Comparison of ENCODE assay signal across 26 cellular contexts in genomic region chr16:73190688-73191087, GRCh38.
"Had no signal": no experiment of that assay in that cellular context is flagged by ENCODE, and none has a peak within 500 bp of the region (broad histone marks: within the 10 kb centered on the region; RNA-seq: fewer than 3 reads in every experiment).

No MANE protein-coding gene starts in this region.

- H3K4me1 Mint-ChIP-seq: immature natural killer cell; naive thymus-derived CD8-positive, alpha-beta T cell had no signal

- H3K9me3 ChIP-seq: left lung, lower lobe of right lung, right atrium auricular region, right lobe of liver, stomach, thoracic aorta, tibial nerve, uterus had no signal

- H3K27ac Mint-ChIP-seq: immature natural killer cell, nephron, progenitor cell of endocrine pancreas, type B pancreatic cell had no signal

- H3K4me3 Mint-ChIP-seq: immature natural killer cell; naive thymus-derived CD8-positive, alpha-beta T cell; nephron; stimulated activated memory B cell treated with anti-CD40 and anti-IgM and Interleukin-4, amounts not matched to agents 10 μg/mL and 1 μg/mL and 100 μg/mL, for 72 hours; type B pancreatic cell had no signal

- H3K36me3 Mint-ChIP-seq: immature natural killer cell; naive thymus-derived CD8-positive, alpha-beta T cell; stimulated activated memory B cell treated with anti-CD40 and anti-IgM and Interleukin-4, amounts not matched to agents 10 μg/mL and 1 μg/mL and 100 μg/mL, for 72 hours; type B pancreatic cell had no signal

- H3K27ac ChIP-seq: left lung, lower lobe of right lung, ovary, right atrium auricular region, right lobe of liver, stomach, thoracic aorta, tibial nerve, uterus had no signal

- H3K27me3 ChIP-seq: left lung, ovary, right atrium auricular region, right lobe of liver, tibial nerve, uterus had no signal

- H3K4me1 ChIP-seq: left lung, lower lobe of right lung, right atrium auricular region, right lobe of liver, stomach, tibial nerve, uterus had no signal

- DNase-seq: hippocampal formation; immature natural killer cell; kidney; left colon; left lung; lower lobe of right lung; mammary epithelial cell; mesenchymal stem cell; naive thymus-derived CD8-positive, alpha-beta T cell; ovary; right lobe of liver; stimulated activated CD4-positive, alpha-beta T cell treated with anti-CD3 and anti-CD28 coated beads, Interleukin-1b, Interleukin-23, amount 100 ng/mL, for 48 hours; stimulated activated CD4-positive, alpha-beta T cell treated with anti-CD3 and anti-CD28 coated beads, Interleukin-2, amount 100 ng/mL, for 48 hours; stimulated activated CD4-positive, alpha-beta T cell treated with anti-CD3 and anti-CD28 coated beads, Interleukin-4, amount 100 ng/mL, for 4 hours; stimulated activated CD8-positive, alpha-beta memory T cell treated with anti-CD3 and anti-CD28 coated beads, Interleukin-4, amount 100 ng/mL, for 48 hours; stimulated activated naive CD8-positive, alpha-beta T cell treated with anti-CD3 and anti-CD28 coated beads, Interleukin-15, Interleukin-2, amounts not matched to agents 100 U/mL and 50 U/mL, for 24 hours; stomach; uterus had no signal

- H3K4me3 ChIP-seq: left lung, lower lobe of right lung, ovary, right atrium auricular region, right lobe of liver, smooth muscle cell, stomach, thoracic aorta, tibial nerve, uterus had no signal

- H3K36me3 ChIP-seq: left lung, lower lobe of right lung, ovary, right atrium auricular region, right lobe of liver, stomach, thoracic aorta, tibial nerve, uterus had no signal

- H3K4me2 ChIP-seq: smooth muscle cell had no signal

- H3K9me3 Mint-ChIP-seq: immature natural killer cell; nephron; stimulated activated memory B cell treated with anti-CD40 and anti-IgM and Interleukin-4, amounts not matched to agents 10 μg/mL and 1 μg/mL and 100 μg/mL, for 72 hours; type B pancreatic cell had no signal
